ENCODE assay signal across 14 cellular contexts in genomic region chr7:50312176-50312575, GRCh38. TPM values are rescaled to one million over a fixed set of nuclear protein-coding genes. Genes with fewer than 3 reads are reported as not detected.
A peak's percentile ranks its signal among the peaks of the same experiment; 100 is the strongest.
DNase-seq lines count a peak whose midpoint lies in the region; ATAC-seq lines count a peak whose summit lies in the region.
"Had no signal": no experiment of that assay in that cellular context is flagged by ENCODE, and none has a peak within 500 bp of the region (broad histone marks: within the 10 kb centered on the region; RNA-seq: fewer than 3 reads in every experiment).

No MANE protein-coding gene starts in this region.

- H3K36me3 Mint-ChIP-seq in CD4-positive, CD25-positive, alpha-beta regulatory T cell: peaks cover 28% of the 10 kb centered on the region
- H3K36me3 Mint-ChIP-seq in activated CD4-positive, alpha-beta memory T cell treated with anti-CD3 and anti-CD28 coated beads, Interleukin-2, amount 10 ng/mL, durations not matched to agents 7 days and 5 days (ENCODE audit: low read depth): peaks cover 96% of the 10 kb centered on the region
- H3K36me3 Mint-ChIP-seq in naive B cell: peaks cover 0 to 11% of the 10 kb centered on the region in 2 donors

- ATAC-seq in CD4-positive, CD25-positive, alpha-beta regulatory T cell (ENCODE audit: low read depth in 2 of 2): peak; percentile 4 to 12
- ATAC-seq in naive B cell (ENCODE audit: low read depth in 2 of 2) (peak; percentile 29 to 32), HG03108 (IDR thresholded peaks at IDR 0.05; ENCODE audit: unreplicated experiment) (no peak), HG02981 (IDR thresholded peaks at IDR 0.05; ENCODE audit: unreplicated experiment) (no peak)
- ATAC-seq: foreskin keratinocyte had no signal

- no peaks in the 10 kb centered on the region for H3K9me3 ChIP-seq in CD4-positive, CD25-positive, alpha-beta regulatory T cell (ENCODE audit: control insufficient read depth in 2 of 2, low read length in 2 of 2)

- H3K36me3 ChIP-seq in CD4-positive, CD25-positive, alpha-beta regulatory T cell (ENCODE audit: control insufficient read depth, insufficient read depth, low read length): no peaks in the 10 kb centered on the region

- H3K9me3 Mint-ChIP-seq in CD4-positive, CD25-positive, alpha-beta regulatory T cell: no peaks in the 10 kb centered on the region
- H3K9me3 Mint-ChIP-seq in activated CD4-positive, alpha-beta memory T cell treated with anti-CD3 and anti-CD28 coated beads, Interleukin-2, amount 10 ng/mL, durations not matched to agents 7 days and 5 days: no peaks in the 10 kb centered on the region
- no peaks in the 10 kb centered on the region for H3K9me3 Mint-ChIP-seq in naive B cell
- H3K9me3 Mint-ChIP-seq: nephron had no signal

- POLR2A ChIA-PET in activated CD4-positive, alpha-beta memory T cell treated with anti-CD3 and anti-CD28 coated beads, Interleukin-2, amount 10 ng/mL, durations not matched to agents 7 days and 5 days (lab: Charles Lee): interaction anchor here (0.9 to 23.3 kb wide), 12 partner anchors 3 to 169 kb away, joined by 3 to 1125 read pairs (median 301); partner anchors contain the start of gene IKZF1

- no peaks in the 10 kb centered on the region for H3K27me3 Mint-ChIP-seq in CD4-positive, CD25-positive, alpha-beta regulatory T cell
- no peaks in the 10 kb centered on the region for H3K27me3 Mint-ChIP-seq in activated CD4-positive, alpha-beta memory T cell treated with anti-CD3 and anti-CD28 coated beads, Interleukin-2, amount 10 ng/mL, durations not matched to agents 7 days and 5 days
- H3K27me3 Mint-ChIP-seq in naive B cell: no peaks in the 10 kb centered on the region

- H3K4me1 ChIP-seq in CD4-positive, CD25-positive, alpha-beta regulatory T cell (ENCODE audit: control insufficient read depth, insufficient read depth, low read length, poor library complexity, severe bottlenecking): peaks cover 89% of the 10 kb centered on the region
- H3K4me1 ChIP-seq: foreskin keratinocyte had no signal

- H3K4me3 Mint-ChIP-seq in CD4-positive, CD25-positive, alpha-beta regulatory T cell: peak overlapping the region; percentile 80 to 99 (median 92)
- H3K4me3 Mint-ChIP-seq in activated CD4-positive, alpha-beta memory T cell treated with anti-CD3 and anti-CD28 coated beads, Interleukin-2, amount 10 ng/mL, durations not matched to agents 7 days and 5 days: peak overlapping the region; percentile 88
- peak overlapping the region; percentile 79 to 100 (median 92) for H3K4me3 Mint-ChIP-seq in naive B cell
- H3K4me3 Mint-ChIP-seq: nephron had no signal

- peak overlapping the region; percentile 100 for H3K4me3 ChIP-seq in CD4-positive, CD25-positive, alpha-beta regulatory T cell (ENCODE audit: low read depth, low read length)
- peak overlapping the region; percentile 88 for H3K4me3 ChIP-seq in Jurkat, Clone E6-1 (ENCODE audit: low read length)

- H3K27ac Mint-ChIP-seq in CD4-positive, CD25-positive, alpha-beta regulatory T cell: peak overlapping the region; percentile 92 to 100 (median 97)
- H3K27ac Mint-ChIP-seq in activated CD4-positive, alpha-beta memory T cell treated with anti-CD3 and anti-CD28 coated beads, Interleukin-2, amount 10 ng/mL, durations not matched to agents 7 days and 5 days: peak overlapping the region; percentile 99
- peak overlapping the region; percentile 72 to 98 (median 90) for H3K27ac Mint-ChIP-seq in naive B cell
- H3K27ac Mint-ChIP-seq: nephron had no signal

- no peaks in the 10 kb centered on the region for H3K27me3 ChIP-seq in CD4-positive, CD25-positive, alpha-beta regulatory T cell (ENCODE audit: control insufficient read depth, insufficient read depth, low read length)

- CTCF ChIA-PET in activated CD4-positive, alpha-beta memory T cell treated with anti-CD3 and anti-CD28 coated beads, Interleukin-2, amount 10 ng/mL, durations not matched to agents 7 days and 5 days (lab: Charles Lee): interaction anchor here (1.1 to 14.5 kb wide), 7 partner anchors 24 to 107 kb away, joined by 3 to 177 read pairs (median 9); no protein-coding TSS in a partner anchor

- peak overlapping the region; percentile 96 for H3K27ac ChIP-seq in CD4-positive, CD25-positive, alpha-beta regulatory T cell (ENCODE audit: insufficient read depth, low read length, poor library complexity, severe bottlenecking)
- H3K27ac ChIP-seq: foreskin keratinocyte, VCaP had no signal

- H3K4me1 Mint-ChIP-seq in CD4-positive, CD25-positive, alpha-beta regulatory T cell: peaks cover 28 to 87% (median 73%) of the 10 kb centered on the region in 4 donors
- peaks cover 53% of the 10 kb centered on the region for H3K4me1 Mint-ChIP-seq in activated CD4-positive, alpha-beta memory T cell treated with anti-CD3 and anti-CD28 coated beads, Interleukin-2, amount 10 ng/mL, durations not matched to agents 7 days and 5 days
- H3K4me1 Mint-ChIP-seq in naive B cell: peaks cover 77 to 92% (median 85%) of the 10 kb centered on the region in 3 donors
- H3K4me1 Mint-ChIP-seq: nephron had no signal

- DNase-seq in CD4-positive, CD25-positive, alpha-beta regulatory T cell: peak in 1 of 3 donors; percentile 55
- no peak for DNase-seq in Jurkat, Clone E6-1 (ENCODE audit: low read depth, low spot score)
- no peak for DNase-seq in activated CD4-positive, alpha-beta memory T cell treated with anti-CD3 and anti-CD28 coated beads, Interleukin-2, amount 10 ng/mL, durations not matched to agents 7 days and 5 days
- DNase-seq in naive B cell (no peak), NK-92 (lab: John Stamatoyannopoulos, UW; ENCODE audit: unreplicated experiment) (no peak), SKM-1 (lab: John Stamatoyannopoulos, UW; ENCODE audit: unreplicated experiment) (no peak)
- DNase-seq: C1 segment of cervical spinal cord, foreskin keratinocyte, GDM1, NCI-H2081 had no signal

RNA-seq across cellular contexts. Expression of gene IKZF1, which starts 7.7 kb away (rescaled TPM):
- 376 TPM for total RNA-seq in CD4-positive, CD25-positive, alpha-beta regulatory T cell
- 100 to 1,000 TPM; 153 to 176 (median 164) TPM for polyA plus RNA-seq in CD4-positive, CD25-positive, alpha-beta regulatory T cell
- 144 TPM for polyA plus RNA-seq in Jurkat, Clone E6-1 (2012; ENCODE audit: insufficient read depth, insufficient read length)
- 100 to 1,000 TPM; 383 to 404 TPM for total RNA-seq in activated CD4-positive, alpha-beta memory T cell treated with anti-CD3 and anti-CD28 coated beads, Interleukin-2, amount 10 ng/mL, durations not matched to agents 7 days and 5 days
- polyA plus RNA-seq in naive B cell (ENCODE audit: low read depth in 6 of 6): 100 to 1,000 TPM; 127 to 347 (median 205) TPM
- total RNA-seq: foreskin keratinocyte had no signal
- polyA plus RNA-seq: foreskin keratinocyte had no signal

Comparison
In these comparisons a context has a peak if more than half of its experiments do, and no peak if none do; other contexts are left out.
1. ATAC-seq: peak in CD4-positive, CD25-positive, alpha-beta regulatory T cell (2 of 2) and naive B cell (2 of 2); none in HG03108 (single experiment) and HG02981 (single experiment).
2. Peak in every context shown above with its lines, with median percentiles within 50 percentile points of each other: H3K27ac Mint-ChIP-seq and H3K4me3 Mint-ChIP-seq.